In genomic region chr20:4014031-4014474, GRCh38 we compare ENCODE assay signal across 8 cellular contexts. TPM values are rescaled to one million over a fixed set of nuclear protein-coding genes. Genes with fewer than 3 reads are reported as not detected.
DNase-seq lines count a peak whose midpoint lies in the region; ATAC-seq and TF ChIP-seq lines count a peak whose summit lies in the region.

No MANE protein-coding gene starts in this region.

- H3K9me3 Mint-ChIP-seq in activated T-cell treated with anti-CD3 and anti-CD28 coated beads, Interleukin-2, amount 50 U/mL, for 24 hours = no peaks in the 10 kb centered on the region

- no peaks in the 10 kb centered on the region for H3K27me3 Mint-ChIP-seq in activated T-cell treated with anti-CD3 and anti-CD28 coated beads, Interleukin-2, amount 50 U/mL, for 24 hours

- POLR2A ChIA-PET in Panc1 (lab: Charles Lee) = interaction anchor here (0.6 kb wide), 1 partner anchor 164 kb away, joined by 3 read pairs; no protein-coding TSS in a partner anchor

- CTCF ChIA-PET in Panc1 (lab: Charles Lee) = interaction anchor here (0.9 to 1.5 kb wide), 2 partner anchors 58 to 71 kb away, joined by 4 to 10 read pairs; no protein-coding TSS in a partner anchor

- H3K27me3 ChIP-seq in Panc1 (ENCODE audit: control insufficient read depth, insufficient read depth, low read length) (no peaks in the 10 kb centered on the region), subcutaneous abdominal adipose tissue (ENCODE audit: control insufficient read depth in 5 of 5, insufficient read depth in 4 of 5, low read length in 5 of 5) (no peaks in the 10 kb centered on the region)

- H3K4me1 ChIP-seq in Panc1 (ENCODE audit: control insufficient read depth, insufficient read depth, low read length) (peaks cover 5% of the 10 kb centered on the region), subcutaneous abdominal adipose tissue (ENCODE audit: control insufficient read depth in 5 of 5, insufficient read depth in 5 of 5, low read length in 5 of 5) (peaks cover 0 to 29% (median 18%) of the 10 kb centered on the region in 5 donors)

- H3K27ac ChIP-seq in Panc1 (ENCODE audit: low read length) (no peak overlapping the region), subcutaneous abdominal adipose tissue (ENCODE audit: low read depth, low read length) (peak overlapping the region; percentile 12)

- H3K36me3 Mint-ChIP-seq in activated T-cell treated with anti-CD3 and anti-CD28 coated beads, Interleukin-2, amount 50 U/mL, for 24 hours (ENCODE audit: low read depth) = peaks cover 4% of the 10 kb centered on the region

- intact Hi-C loops in Panc1 (cut with micrococcal nuclease; ENCODE audit: unreplicated experiment) = loop anchor here (2.0 kb wide), 2 partner anchors 59 to 71 kb away; no protein-coding TSS in a partner anchor

- TSS peak; percentile 65 for BruUV-seq in Panc1 (replicated peaks; lab: Mats Ljungman, UMichigan)

- H3K36me3 ChIP-seq in Panc1 (ENCODE audit: control insufficient read depth, insufficient read depth, low read length) (no peaks in the 10 kb centered on the region), subcutaneous abdominal adipose tissue (ENCODE audit: control insufficient read depth in 5 of 5, insufficient read depth in 5 of 5, low read length in 5 of 5) (no peaks in the 10 kb centered on the region)

- peak; percentile 82 for TF ChIP-seq CTCF in LNCAP (IDR thresholded peaks at IDR 0.05)
- peak; percentile 89 for TF ChIP-seq CTCF in Panc1 (IDR thresholded peaks at IDR 0.05)

- H3K4me3 Mint-ChIP-seq in activated T-cell treated with anti-CD3 and anti-CD28 coated beads, Interleukin-2, amount 50 U/mL, for 24 hours = peak overlapping the region; percentile 83

- ATAC-seq in Panc1 (peak; percentile 71), HG03442 (IDR thresholded peaks at IDR 0.05; ENCODE audit: unreplicated experiment) (no peak)

- in situ Hi-C loops in Panc1 (cut with HindIII; ENCODE audit: low pct_unique_long_range_greater_than_20kb, low sequenced_read_pairs) = no loop called here

- H3K9ac ChIP-seq in subcutaneous abdominal adipose tissue (ENCODE audit: low read length in 5 of 5) = peak overlapping the region in 3 of 5 donors; percentile 56 to 80 (median 68)

- H3K9me3 ChIP-seq in Panc1 (ENCODE audit: control insufficient read depth, insufficient read depth, low read depth, low read length) (no peaks in the 10 kb centered on the region), subcutaneous abdominal adipose tissue (ENCODE audit: control insufficient read depth in 5 of 5, low read length in 5 of 5) (no peaks in the 10 kb centered on the region)

- H3K27ac Mint-ChIP-seq in activated T-cell treated with anti-CD3 and anti-CD28 coated beads, Interleukin-2, amount 50 U/mL, for 24 hours = peak overlapping the region; percentile 30

- H3K4me3 ChIP-seq in Panc1 (ENCODE audit: low read depth in 2 of 2, low read length in 2 of 2) (peak overlapping the region; percentile 62 to 76), subcutaneous abdominal adipose tissue (ENCODE audit: low read depth in 1 of 5, low read length in 5 of 5) (peak overlapping the region; percentile 28 to 83 (median 73))

- H3K4me1 Mint-ChIP-seq in activated T-cell treated with anti-CD3 and anti-CD28 coated beads, Interleukin-2, amount 50 U/mL, for 24 hours (ENCODE audit: low read depth) = peaks cover 39% of the 10 kb centered on the region

- no peak for DNase-seq in activated T-cell treated with anti-CD3 and anti-CD28 coated beads, Interleukin-2, amount 50 U/mL, for 24 hours
- no peak for DNase-seq in activated T-cell treated with anti-CD3 and anti-CD28 coated beads, Interleukin-2, amount 50 U/mL, for 1 hour
- DNase-seq in Panc1 (ENCODE audit: low read depth, low spot score) = peak; percentile 61
- DNase-seq in cerebellar nuclear complex (lab: John Stamatoyannopoulos, UW) = peak; percentile 54 to 76
- peak; percentile 87 for DNase-seq in left kidney (ENCODE audit: low read depth, low spot score)

RNA-seq across cellular contexts. Expression of gene RNF24, which starts 1.3 kb away (rescaled TPM):
- 8.3 TPM for total RNA-seq in Panc1 (2021; ENCODE audit: unreplicated experiment)
- 7.0 TPM for polyA plus RNA-seq in Panc1 (2012; ENCODE audit: insufficient read length)

Comparison
In these comparisons a context has a peak if more than half of its experiments do, and no peak if none do; other contexts are left out.
1. DNase-seq: peak in Panc1 (single experiment), cerebellar nuclear complex (2 of 2) and left kidney (single experiment); none in activated T-cell treated with anti-CD3 and anti-CD28 coated beads, Interleukin-2, amount 50 U/mL, for 24 hours (single experiment) and activated T-cell treated with anti-CD3 and anti-CD28 coated beads, Interleukin-2, amount 50 U/mL, for 1 hour (single experiment).